Comparison of ENCODE assay signal across 28 cellular contexts in the genomic region with DNA sequence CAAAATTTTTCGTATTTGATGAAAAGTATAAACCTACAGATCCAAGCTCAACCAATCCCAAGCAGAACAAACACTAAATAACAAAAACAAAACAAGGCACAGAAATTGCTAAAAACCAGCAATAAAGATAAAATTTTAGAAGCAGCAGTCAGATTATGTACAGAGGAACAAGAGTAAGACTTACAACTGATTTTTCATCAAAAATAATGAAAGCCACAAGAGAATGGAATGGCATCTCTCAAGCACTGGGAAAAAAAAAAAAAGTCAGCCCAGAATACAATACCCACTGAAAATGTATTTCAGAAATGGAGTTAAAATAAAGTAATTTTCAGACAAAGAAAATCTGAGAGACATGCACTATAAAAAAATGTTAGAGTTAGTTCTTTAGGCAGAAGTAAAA.
"Had no signal": no experiment of that assay in that cellular context is flagged by ENCODE, and none has a peak within 500 bp of the region (broad histone marks: within the 10 kb centered on the region; RNA-seq: fewer than 3 reads in every experiment).

No MANE protein-coding gene starts in this region.

- DNase-seq: activated CD4-positive, alpha-beta T cell treated with anti-CD3 and anti-CD28 coated beads, Interleukin-2, amount 10 ng/mL, durations not matched to agents 24 days and 14 days; activated CD4-positive, alpha-beta T cell treated with anti-CD3 and anti-CD28 coated beads, Interleukin-2, amount 50 U/mL, for 4 hours; activated CD8-positive, alpha-beta T cell treated with anti-CD3 and anti-CD28 coated beads for 36 hours; activated gamma-delta T cell; activated naive CD4-positive, alpha-beta T cell treated with Interleukin-2 at 50 U/mL for 16 hours; activated naive CD8-positive, alpha-beta T cell treated with anti-CD3 and anti-CD28 coated beads, Interleukin-2, amount 10 ng/mL, durations not matched to agents 7 days and 5 days; activated T-cell treated with anti-CD3 and anti-CD28 coated beads, Interleukin-2, amount 50 U/mL, for 1 hour; activated T-cell treated with anti-CD3 and anti-CD28 coated beads, Interleukin-2, amount 50 U/mL, for 72 hours; amygdala; MV-4-11; NCI-H1092; NCI-H1417 treated with DMSO at 0.1 percent for 48 hours; NCI-H187 treated with DMSO at 0.1 percent for 48 hours; NCI-H2081; NCI-H226; NCI-H446 treated with DMSO at 0.1 percent for 48 hours; NCI-H524 treated with DMSO at 0.1 percent for 48 hours; NK-92 treated with Interleukin-12 subunit alpha and Interleukin-12 subunit beta, amount 100 ng/mL, for 24 hours; PC-9; SIG-M5; T1000; WERI-Rb-1 had no signal

- H3K4me3 ChIP-seq: ascending aorta, cardiac muscle cell, PC-9 had no signal

- ATAC-seq: activated CD8-positive, alpha-beta T cell treated with anti-CD3 and anti-CD28 coated beads for 36 hours; activated T-cell treated with anti-CD3 and anti-CD28 coated beads, Interleukin-2, amount 50 U/mL, for 72 hours; activated T-helper 17 cell treated with anti-CD3 and anti-CD28 coated beads, Interleukin-2, amount 50 U/mL, for 72 hours; Right ventricle myocardium inferior; SK-N-SH treated with all-trans-retinoic acid at 6 μM for 48 hours had no signal

- H3K27ac ChIP-seq: ascending aorta, cardiac muscle cell, PC-9, RWPE1, WERI-Rb-1 had no signal

- H3K36me3 ChIP-seq: ascending aorta, cardiac muscle cell, WERI-Rb-1 had no signal

- H3K4me1 ChIP-seq: ascending aorta had no signal
